ENCODE assay signal across 2 cellular contexts in genomic region chr1:206972725-206973124, GRCh38.
TF ChIP-seq lines count a peak whose summit lies in the region.

No MANE protein-coding gene starts in this region.

TF ChIP-seq in liver, 16 proteins besides CTCF, POLR2A, EP300 and RAD21:
- TF ChIP-seq MAX (IDR thresholded peaks at IDR 0.05) (peak; percentile 12), HNF4A (conservative IDR thresholded peaks at IDR 0.05) (peak; percentile 13 to 61), JUND (IDR thresholded peaks at IDR 0.05) (no peak), HNF4G (IDR thresholded peaks at IDR 0.05) (peak; percentile 34), SP1 (IDR thresholded peaks at IDR 0.05) (peak; percentile 47)

TF ChIP-seq in HepG2, 621 proteins besides CTCF, POLR2A, EP300 and RAD21:
- TF ChIP-seq IKZF1 (IDR thresholded peaks at IDR 0.05) (no peak), PHF20 (CRISPR knock-in tag; IDR thresholded peaks at IDR 0.05) (no peak), FOXO1 (CRISPR knock-in tag; IDR thresholded peaks at IDR 0.05) (no peak), MTA3 (CRISPR knock-in tag; IDR thresholded peaks at IDR 0.05) (no peak), GZF1 (CRISPR knock-in tag; IDR thresholded peaks at IDR 0.05) (no peak), RBM39 (IDR thresholded peaks at IDR 0.05; ENCODE audit: low read depth, low read length, poor library complexity, severe bottlenecking) (no peak), ZNF275 (CRISPR knock-in tag; IDR thresholded peaks at IDR 0.05; ENCODE audit: borderline replicate concordance) (no peak), HINFP (CRISPR knock-in tag; IDR thresholded peaks at IDR 0.05; ENCODE audit: low read depth) (no peak), ZNF296 (CRISPR knock-in tag; conservative IDR thresholded peaks at IDR 0.05) (no peak), HMGXB4 (CRISPR knock-in tag; IDR thresholded peaks at IDR 0.05; ENCODE audit: borderline replicate concordance in 1 of 2, low read depth in 1 of 2) (no peak), ZNF121 (CRISPR knock-in tag; IDR thresholded peaks at IDR 0.05) (no peak), ZNF605 (CRISPR knock-in tag; IDR thresholded peaks at IDR 0.05) (no peak), ZFP1 (CRISPR knock-in tag; IDR thresholded peaks at IDR 0.05) (no peak), ZBTB43 (CRISPR knock-in tag; conservative IDR thresholded peaks at IDR 0.05) (no peak), MYPOP (CRISPR knock-in tag; IDR thresholded peaks at IDR 0.05) (no peak)
